In the genomic region with DNA sequence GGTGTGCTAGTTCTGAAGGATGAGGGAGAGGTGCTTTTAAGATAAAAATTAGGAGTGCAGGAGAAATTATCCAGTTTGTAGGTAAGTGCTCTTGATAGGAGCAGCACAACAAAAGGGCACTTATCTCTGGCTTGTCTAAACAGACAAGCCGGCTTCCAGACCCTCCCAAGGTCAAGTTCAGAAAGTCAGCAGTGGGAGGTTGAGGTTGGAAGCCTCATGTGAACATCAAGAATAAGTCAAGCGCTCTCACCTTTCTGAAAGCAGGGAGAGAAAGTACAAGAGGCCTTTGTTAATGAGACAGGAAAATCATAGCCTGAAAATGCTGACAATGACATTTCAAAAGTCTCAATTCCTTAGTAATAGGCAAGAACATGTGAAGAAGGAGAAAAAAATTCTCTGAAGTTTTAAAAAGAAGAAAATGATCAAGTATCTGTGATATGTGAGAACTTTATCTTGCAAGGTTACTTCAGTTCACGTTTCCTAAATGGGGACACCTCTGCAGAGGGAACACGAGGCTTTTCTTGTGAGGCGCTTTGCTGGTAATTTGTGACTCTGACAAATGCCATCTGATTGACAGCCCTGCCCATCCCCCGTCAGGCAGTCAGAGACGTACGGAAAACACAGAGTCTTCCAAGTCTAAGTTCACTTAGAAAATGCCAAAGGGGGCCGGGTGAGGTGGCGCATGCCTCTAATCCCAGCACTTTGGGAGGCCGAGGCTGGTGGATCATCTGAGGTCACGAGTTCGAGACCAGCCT, we compare ENCODE assay signal across 15 cellular contexts.
"Had no signal": no experiment of that assay in that cellular context is flagged by ENCODE, and none has a peak within 500 bp of the region (broad histone marks: within the 10 kb centered on the region; RNA-seq: fewer than 3 reads in every experiment).

No MANE protein-coding gene starts in this region.

- H3K27ac ChIP-seq: left ventricle myocardium inferior, psoas muscle, sigmoid colon, upper lobe of left lung had no signal

- H3K4me1 Mint-ChIP-seq: activated CD4-positive, alpha-beta memory T cell treated with anti-CD3 and anti-CD28 coated beads, Interleukin-2, amount 10 ng/mL, durations not matched to agents 7 days and 5 days; stimulated activated naive B cell treated with anti-CD40 and anti-IgM and Interleukin-4, amounts not matched to agents 10 μg/mL and 1 μg/mL and 100 μg/mL, for 72 hours had no signal

- H3K27ac Mint-ChIP-seq: activated CD4-positive, alpha-beta memory T cell treated with anti-CD3 and anti-CD28 coated beads, Interleukin-2, amount 10 ng/mL, durations not matched to agents 7 days and 5 days; activated T-helper 1 cell treated with anti-CD3 and anti-CD28 coated beads, Interleukin-12 subunit alpha, Interleukin-12 subunit beta, Interleukin-2, Interleukin-4 antibody, amounts not matched to agents 30 ng/mL and 10 ng/mL and 1 ng/mL, durations not matched to agents 14 hours and 24 hours and 36 hours; stimulated activated naive B cell treated with anti-CD40 and anti-IgM and Interleukin-4, amounts not matched to agents 10 μg/mL and 1 μg/mL and 100 μg/mL, for 72 hours had no signal

- DNase-seq: activated CD4-positive, alpha-beta memory T cell treated with anti-CD3 and anti-CD28 coated beads, Interleukin-2, amount 10 ng/mL, durations not matched to agents 7 days and 5 days; activated CD4-positive, alpha-beta T cell treated with anti-CD3 and anti-CD28 coated beads for 1 hour; activated CD8-positive, alpha-beta memory T cell treated with anti-CD3 and anti-CD28 coated beads, Interleukin-2, amount 50 U/mL, for 48 hours; activated naive CD4-positive, alpha-beta T cell; islet precursor cell; left ventricle myocardium inferior; mesenchymal stem cell; psoas muscle; sigmoid colon; stimulated activated CD4-positive, alpha-beta T cell treated with anti-CD3 and anti-CD28 coated beads, Interleukin-2, amount 100 ng/mL, for 24 hours; stimulated activated naive B cell treated with anti-CD40 and anti-IgM and Interleukin-4, amounts not matched to agents 10 μg/mL and 1 μg/mL and 100 μg/mL, for 72 hours; T-helper 9 cell had no signal

- H3K36me3 Mint-ChIP-seq: stimulated activated naive B cell treated with anti-CD40 and anti-IgM and Interleukin-4, amounts not matched to agents 10 μg/mL and 1 μg/mL and 100 μg/mL, for 72 hours had no signal

- H3K9me3 Mint-ChIP-seq: activated CD4-positive, alpha-beta memory T cell treated with anti-CD3 and anti-CD28 coated beads, Interleukin-2, amount 10 ng/mL, durations not matched to agents 7 days and 5 days; activated T-helper 1 cell treated with anti-CD3 and anti-CD28 coated beads, Interleukin-12 subunit alpha, Interleukin-12 subunit beta, Interleukin-2, Interleukin-4 antibody, amounts not matched to agents 30 ng/mL and 10 ng/mL and 1 ng/mL, durations not matched to agents 14 hours and 24 hours and 36 hours; nephron; stimulated activated naive B cell treated with anti-CD40 and anti-IgM and Interleukin-4, amounts not matched to agents 10 μg/mL and 1 μg/mL and 100 μg/mL, for 72 hours had no signal

- ATAC-seq: psoas muscle; stimulated activated naive B cell treated with anti-CD40 and anti-IgM and Interleukin-4, amounts not matched to agents 10 μg/mL and 1 μg/mL and 100 μg/mL, for 72 hours had no signal

- H3K4me3 Mint-ChIP-seq: activated CD4-positive, alpha-beta memory T cell treated with anti-CD3 and anti-CD28 coated beads, Interleukin-2, amount 10 ng/mL, durations not matched to agents 7 days and 5 days; activated T-helper 1 cell treated with anti-CD3 and anti-CD28 coated beads, Interleukin-12 subunit alpha, Interleukin-12 subunit beta, Interleukin-2, Interleukin-4 antibody, amounts not matched to agents 30 ng/mL and 10 ng/mL and 1 ng/mL, durations not matched to agents 14 hours and 24 hours and 36 hours; nephron; stimulated activated naive B cell treated with anti-CD40 and anti-IgM and Interleukin-4, amounts not matched to agents 10 μg/mL and 1 μg/mL and 100 μg/mL, for 72 hours had no signal
